In the genomic region with DNA sequence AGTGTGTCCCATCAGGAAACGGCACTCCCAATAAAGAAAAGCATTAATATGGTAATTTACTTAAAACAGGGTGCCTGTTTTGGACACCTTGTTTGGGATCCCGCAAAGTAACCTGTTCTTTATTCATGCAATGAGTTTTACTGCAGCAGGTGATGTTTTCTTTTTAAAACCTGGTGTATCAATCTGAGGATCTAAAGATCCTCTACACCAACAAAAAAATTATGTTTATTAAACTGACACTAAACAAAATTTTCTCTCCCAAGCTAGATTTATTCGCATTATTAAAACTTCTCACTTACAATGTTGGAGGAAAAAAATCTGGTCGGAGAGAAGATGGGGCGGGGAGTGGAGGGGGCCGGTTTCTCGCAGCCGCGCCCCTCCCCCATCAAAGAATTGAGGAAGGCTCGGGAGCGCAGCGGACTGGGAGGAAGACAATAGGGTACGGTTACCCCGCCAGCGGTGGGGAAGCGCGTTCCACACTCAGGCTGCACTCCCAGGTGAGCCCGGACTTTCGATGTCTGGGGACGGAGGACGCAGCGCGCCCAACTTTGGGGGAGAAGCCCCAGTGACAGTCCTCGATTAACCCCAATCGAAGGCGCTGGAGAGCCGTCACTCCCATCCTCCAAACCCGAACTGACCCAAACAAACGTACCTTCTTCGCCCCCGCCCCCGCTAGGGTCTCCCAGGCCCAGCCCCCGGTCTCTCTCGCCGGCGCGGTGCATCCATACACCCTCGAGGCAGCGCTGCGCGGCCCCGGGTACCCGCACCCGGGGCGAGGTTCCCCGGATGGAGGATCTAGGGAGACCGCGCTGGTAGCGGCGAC, we compare ENCODE assay signal across 8 cellular contexts. TPM values are rescaled to one million over a fixed set of nuclear protein-coding genes. Genes with fewer than 3 reads are reported as not detected.
DNase-seq lines count a peak whose midpoint lies in the region; ATAC-seq and TF ChIP-seq lines count a peak whose summit lies in the region.

No MANE protein-coding gene starts in this region.

- CTCF ChIA-PET in activated CD8-positive, alpha-beta T cell treated with anti-CD3 and anti-CD28 coated beads for 36 hours (lab: Charles Lee): interaction anchor here (0.7 to 1.6 kb wide), 3 partner anchors 25 to 528 kb away, joined by 3 to 4 read pairs (median 4); no protein-coding TSS in a partner anchor
- CTCF ChIA-PET in activated CD8-positive, alpha-beta T cell treated with anti-CD3 and anti-CD28 coated beads, Interleukin-2, amount 10 ng/mL, durations not matched to agents 7 days and 5 days (lab: Charles Lee): interaction anchor here (0.9 kb wide), 1 partner anchor 511 kb away, joined by 3 read pairs; no protein-coding TSS in a partner anchor
- CTCF ChIA-PET in activated B cell treated with CpG ODN at 0.5 μM for 24 hours (lab: Charles Lee): interaction anchor here (0.9 to 1.3 kb wide), 5 partner anchors 363 to 528 kb away, joined by 3 to 8 read pairs (median 3); no protein-coding TSS in a partner anchor

- no peaks in the 10 kb centered on the region for H3K9me3 Mint-ChIP-seq in activated CD8-positive, alpha-beta T cell treated with anti-CD3 and anti-CD28 coated beads for 36 hours
- H3K9me3 Mint-ChIP-seq in activated CD8-positive, alpha-beta T cell treated with anti-CD3 and anti-CD28 coated beads, Interleukin-2, amount 10 ng/mL, durations not matched to agents 7 days and 5 days (ENCODE audit: insufficient read depth): no peaks in the 10 kb centered on the region
- no peaks in the 10 kb centered on the region for H3K9me3 Mint-ChIP-seq in activated B cell treated with CpG ODN at 0.5 μM for 24 hours

- H3K4me1 Mint-ChIP-seq in activated CD8-positive, alpha-beta T cell treated with anti-CD3 and anti-CD28 coated beads for 36 hours (ENCODE audit: low read depth): peaks cover 2% of the 10 kb centered on the region
- H3K4me1 Mint-ChIP-seq in activated CD8-positive, alpha-beta T cell treated with anti-CD3 and anti-CD28 coated beads, Interleukin-2, amount 10 ng/mL, durations not matched to agents 7 days and 5 days (ENCODE audit: low read depth): peaks cover 9% of the 10 kb centered on the region
- peaks cover 39% of the 10 kb centered on the region for H3K4me1 Mint-ChIP-seq in activated B cell treated with CpG ODN at 0.5 μM for 24 hours

- TF ChIP-seq CTCF in activated CD8-positive, alpha-beta T cell treated with anti-CD3 and anti-CD28 coated beads for 36 hours (IDR thresholded peaks at IDR 0.05): no peak
- no peak for TF ChIP-seq CTCF in activated B cell treated with CpG ODN at 0.5 μM for 24 hours (IDR thresholded peaks at IDR 0.05)

- H3K4me3 Mint-ChIP-seq in activated CD8-positive, alpha-beta T cell treated with anti-CD3 and anti-CD28 coated beads for 36 hours: no peak overlapping the region
- H3K4me3 Mint-ChIP-seq in activated CD8-positive, alpha-beta T cell treated with anti-CD3 and anti-CD28 coated beads, Interleukin-2, amount 10 ng/mL, durations not matched to agents 7 days and 5 days: no peak overlapping the region
- peak overlapping the region; percentile 93 for H3K4me3 Mint-ChIP-seq in activated B cell treated with CpG ODN at 0.5 μM for 24 hours

- no peaks in the 10 kb centered on the region for H3K36me3 Mint-ChIP-seq in activated CD8-positive, alpha-beta T cell treated with anti-CD3 and anti-CD28 coated beads for 36 hours (ENCODE audit: low read depth)
- H3K36me3 Mint-ChIP-seq in activated CD8-positive, alpha-beta T cell treated with anti-CD3 and anti-CD28 coated beads, Interleukin-2, amount 10 ng/mL, durations not matched to agents 7 days and 5 days (ENCODE audit: low read depth): no peaks in the 10 kb centered on the region
- peaks cover 29% of the 10 kb centered on the region for H3K36me3 Mint-ChIP-seq in activated B cell treated with CpG ODN at 0.5 μM for 24 hours (ENCODE audit: low read depth)

- ATAC-seq in activated CD8-positive, alpha-beta T cell treated with anti-CD3 and anti-CD28 coated beads for 36 hours: no peak
- no peak for ATAC-seq in activated CD8-positive, alpha-beta T cell treated with anti-CD3 and anti-CD28 coated beads, Interleukin-2, amount 10 ng/mL, durations not matched to agents 7 days and 5 days
- ATAC-seq in activated B cell treated with CpG ODN at 0.5 μM for 24 hours (ENCODE audit: low read depth) (peak; percentile 9), GM21381 (IDR thresholded peaks at IDR 0.05; ENCODE audit: unreplicated experiment) (no peak)
- ATAC-seq in stimulated activated naive CD8-positive, alpha-beta T cell treated with anti-CD3 and anti-CD28 coated beads, Interleukin-15, Interleukin-2, amounts not matched to agents 100 U/mL and 50 U/mL, for 24 hours: no peak

- POLR2A ChIA-PET in activated CD8-positive, alpha-beta T cell treated with anti-CD3 and anti-CD28 coated beads for 36 hours (lab: Charles Lee): interaction anchor here (0.6 to 0.8 kb wide), 2 partner anchors 82 to 158 kb away, joined by 3 to 4 read pairs; no protein-coding TSS in a partner anchor
- POLR2A ChIA-PET in activated CD8-positive, alpha-beta T cell treated with anti-CD3 and anti-CD28 coated beads, Interleukin-2, amount 10 ng/mL, durations not matched to agents 7 days and 5 days (lab: Charles Lee): no interaction called here
- POLR2A ChIA-PET in activated B cell treated with CpG ODN at 0.5 μM for 24 hours (lab: Charles Lee): interaction anchor here (0.6 to 1.1 kb wide), 11 partner anchors 126 to 461 kb away, joined by 3 to 6 read pairs (median 3); no protein-coding TSS in a partner anchor

- no peak overlapping the region for H3K27ac Mint-ChIP-seq in activated CD8-positive, alpha-beta T cell treated with anti-CD3 and anti-CD28 coated beads for 36 hours
- H3K27ac Mint-ChIP-seq in activated CD8-positive, alpha-beta T cell treated with anti-CD3 and anti-CD28 coated beads, Interleukin-2, amount 10 ng/mL, durations not matched to agents 7 days and 5 days: no peak overlapping the region
- peak overlapping the region; percentile 85 for H3K27ac Mint-ChIP-seq in activated B cell treated with CpG ODN at 0.5 μM for 24 hours

- intact Hi-C loops in activated CD8-positive, alpha-beta T cell treated with anti-CD3 and anti-CD28 coated beads for 36 hours (cut with micrococcal nuclease): loop anchor here (10.0 kb wide), 1 partner anchor 638 kb away; no protein-coding TSS in a partner anchor
- intact Hi-C loops in activated B cell treated with CpG ODN at 0.5 μM for 24 hours (cut with micrococcal nuclease): loop anchor here (1.0 to 10.0 kb wide), 3 partner anchors 55 to 878 kb away; partner anchors contain the start of gene MTRES1

- H3K27me3 Mint-ChIP-seq in activated CD8-positive, alpha-beta T cell treated with anti-CD3 and anti-CD28 coated beads for 36 hours: peaks cover 49% of the 10 kb centered on the region
- peaks cover 61% of the 10 kb centered on the region for H3K27me3 Mint-ChIP-seq in activated CD8-positive, alpha-beta T cell treated with anti-CD3 and anti-CD28 coated beads, Interleukin-2, amount 10 ng/mL, durations not matched to agents 7 days and 5 days (ENCODE audit: low read depth)
- no peaks in the 10 kb centered on the region for H3K27me3 Mint-ChIP-seq in activated B cell treated with CpG ODN at 0.5 μM for 24 hours

- DNase-seq in activated CD8-positive, alpha-beta T cell treated with anti-CD3 and anti-CD28 coated beads for 36 hours: peak; percentile 4
- no peak for DNase-seq in activated CD8-positive, alpha-beta T cell treated with anti-CD3 and anti-CD28 coated beads, Interleukin-2, amount 10 ng/mL, durations not matched to agents 7 days and 5 days
- DNase-seq in activated B cell treated with CpG ODN at 0.5 μM for 24 hours: peak; percentile 47
- peak; percentile 58 for DNase-seq in islet precursor cell
- peak; percentile 5 for DNase-seq in stimulated activated naive CD8-positive, alpha-beta T cell treated with anti-CD3 and anti-CD28 coated beads, Interleukin-15, Interleukin-2, amounts not matched to agents 100 U/mL and 50 U/mL, for 24 hours
- DNase-seq in SKM-1 treated with dmso at 0.1 percent for 144 hours (lab: John Stamatoyannopoulos, UW; ENCODE audit: unreplicated experiment): no peak
- no peak for DNase-seq in activated CD4-positive, alpha-beta T cell treated with anti-CD3 and anti-CD28 coated beads for 1 hour

RNA-seq across cellular contexts. Expression of gene CD24, which starts 1.3 kb away (rescaled TPM):
- total RNA-seq in activated CD8-positive, alpha-beta T cell treated with anti-CD3 and anti-CD28 coated beads for 36 hours: 1 to 10 TPM in 1 of 2 experiments, under 1 TPM in 1; 0.54 to 1.4 TPM
- total RNA-seq in activated CD8-positive, alpha-beta T cell treated with anti-CD3 and anti-CD28 coated beads, Interleukin-2, amount 10 ng/mL, durations not matched to agents 7 days and 5 days: not detected
- total RNA-seq in activated B cell treated with CpG ODN at 0.5 μM for 24 hours: 49.3 and 49.4 TPM in 2 replicates

RNA-seq across cellular contexts. Expression of gene MTRES1, which starts 54.8 kb away (rescaled TPM):
- total RNA-seq in activated CD8-positive, alpha-beta T cell treated with anti-CD3 and anti-CD28 coated beads for 36 hours: 10 to 100 TPM; 17.2 to 18.0 TPM
- 10 to 100 TPM; 14.8 to 18.1 TPM for total RNA-seq in activated CD8-positive, alpha-beta T cell treated with anti-CD3 and anti-CD28 coated beads, Interleukin-2, amount 10 ng/mL, durations not matched to agents 7 days and 5 days
- 11.8 and 13.9 TPM in 2 replicates for total RNA-seq in activated B cell treated with CpG ODN at 0.5 μM for 24 hours

Comparison
In these comparisons a context has a peak if more than half of its experiments do, and no peak if none do; other contexts are left out.
1. DNase-seq: peak in activated CD8-positive, alpha-beta T cell treated with anti-CD3 and anti-CD28 coated beads for 36 hours (single experiment), activated B cell treated with CpG ODN at 0.5 μM for 24 hours (single experiment), islet precursor cell (single experiment) and stimulated activated naive CD8-positive, alpha-beta T cell treated with anti-CD3 and anti-CD28 coated beads, Interleukin-15, Interleukin-2, amounts not matched to agents 100 U/mL and 50 U/mL, for 24 hours (single experiment); none in activated CD8-positive, alpha-beta T cell treated with anti-CD3 and anti-CD28 coated beads, Interleukin-2, amount 10 ng/mL, durations not matched to agents 7 days and 5 days (single experiment), SKM-1 treated with dmso at 0.1 percent for 144 hours (single experiment) and activated CD4-positive, alpha-beta T cell treated with anti-CD3 and anti-CD28 coated beads for 1 hour (single experiment).
2. RNA of gene CD24, which starts 1.3 kb away (total RNA-seq): 49.3 to 49.4 TPM in activated B cell treated with CpG ODN at 0.5 μM for 24 hours; 0.54 to 1.4 TPM in activated CD8-positive, alpha-beta T cell treated with anti-CD3 and anti-CD28 coated beads for 36 hours and not detected in activated CD8-positive, alpha-beta T cell treated with anti-CD3 and anti-CD28 coated beads, Interleukin-2, amount 10 ng/mL, durations not matched to agents 7 days and 5 days; every median in the first group is over 10 times any median in the second.